In genomic region chr1:50047916-50048694, GRCh38 we compare ENCODE assay signal across 12 cellular contexts. TPM values are rescaled to one million over a fixed set of nuclear protein-coding genes. Genes with fewer than 3 reads are reported as not detected.
DNase-seq lines count a peak whose midpoint lies in the region; ATAC-seq and TF ChIP-seq lines count a peak whose summit lies in the region.
"Had no signal": no experiment of that assay in that cellular context is flagged by ENCODE, and none has a peak within 500 bp of the region (broad histone marks: within the 10 kb centered on the region; RNA-seq: fewer than 3 reads in every experiment).

No MANE protein-coding gene starts in this region.

- H3K4me1 Mint-ChIP-seq in activated naive CD8-positive, alpha-beta T cell treated with anti-CD3 and anti-CD28 coated beads, Interleukin-2, amount 50 U/mL, for 24 hours: no peaks in the 10 kb centered on the region
- H3K4me1 Mint-ChIP-seq: neural crest cell had no signal

- H3K36me3 Mint-ChIP-seq in activated naive CD8-positive, alpha-beta T cell treated with anti-CD3 and anti-CD28 coated beads, Interleukin-2, amount 50 U/mL, for 24 hours (ENCODE audit: low read depth): no peaks in the 10 kb centered on the region

- TF ChIP-seq CTCF in sigmoid colon (IDR thresholded peaks at IDR 0.05): no peak

- no peaks in the 10 kb centered on the region for H3K9me3 ChIP-seq in sigmoid colon

- no peaks in the 10 kb centered on the region for H3K36me3 ChIP-seq in sigmoid colon

- no peak for TF ChIP-seq EP300 in sigmoid colon (IDR thresholded peaks at IDR 0.05)

- DNase-seq in DMS79 treated with DMSO at 0.1 percent for 48 hours (lab: John Stamatoyannopoulos, UW) (peak; percentile 13), DMS79 (lab: John Stamatoyannopoulos, UW) (no peak), left ventricle myocardium superior (peak; percentile 33), sigmoid colon (peak; percentile 60), NCI-H1694 treated with DMSO at 0.1 percent for 48 hours (lab: John Stamatoyannopoulos, UW) (no peak), kidney glomerular epithelial cell (lab: John Stamatoyannopoulos, UW) (no peak), erythroblast (lab: John Stamatoyannopoulos, UW) (no peak)
- DNase-seq in activated naive CD8-positive, alpha-beta T cell treated with anti-CD3 and anti-CD28 coated beads, Interleukin-2, amount 50 U/mL, for 24 hours: peak; percentile 3
- DNase-seq: Karpas-422 had no signal

- H3K9me3 Mint-ChIP-seq in activated naive CD8-positive, alpha-beta T cell treated with anti-CD3 and anti-CD28 coated beads, Interleukin-2, amount 50 U/mL, for 24 hours: no peaks in the 10 kb centered on the region

- TF ChIP-seq POLR2A in sigmoid colon (IDR thresholded peaks at IDR 0.05) (no peak), erythroblast (IDR thresholded peaks at IDR 0.05; ENCODE audit: low read length) (no peak)

- H3K4me3 Mint-ChIP-seq in activated naive CD8-positive, alpha-beta T cell treated with anti-CD3 and anti-CD28 coated beads, Interleukin-2, amount 50 U/mL, for 24 hours: no peak overlapping the region
- H3K4me3 Mint-ChIP-seq: neural crest cell had no signal

- H3K27me3 ChIP-seq in sigmoid colon: peaks cover 8 to 50% (median 14%) of the 10 kb centered on the region in 3 donors

- WGBS in sigmoid colon, 2 donors: 5 to 15% methylated on average over 72 of the region's 72 CpGs

- peaks cover 0 to 6% (median 2%) of the 10 kb centered on the region in 4 donors for H3K4me1 ChIP-seq in sigmoid colon

- H3K27ac Mint-ChIP-seq in activated naive CD8-positive, alpha-beta T cell treated with anti-CD3 and anti-CD28 coated beads, Interleukin-2, amount 50 U/mL, for 24 hours: no peak overlapping the region

- intact Hi-C loops in left ventricle myocardium superior (cut with micrococcal nuclease): no loop called here
- intact Hi-C loops in sigmoid colon (cut with DNase I): no loop called here

- no peak overlapping the region for H3K27ac ChIP-seq in sigmoid colon

- no peak for ATAC-seq in activated naive CD8-positive, alpha-beta T cell treated with anti-CD3 and anti-CD28 coated beads, Interleukin-2, amount 50 U/mL, for 24 hours
- no peak for ATAC-seq in left ventricle myocardium superior
- ATAC-seq: GM12878, HCT116 had no signal

- peaks cover 30% of the 10 kb centered on the region for H3K27me3 Mint-ChIP-seq in activated naive CD8-positive, alpha-beta T cell treated with anti-CD3 and anti-CD28 coated beads, Interleukin-2, amount 50 U/mL, for 24 hours

- peak overlapping the region in 2 of 4 donors; percentile 6 to 17 for H3K4me3 ChIP-seq in sigmoid colon
- H3K4me3 ChIP-seq: GM12878 had no signal

RNA-seq across cellular contexts. Expression of gene AGBL4, which starts 24.4 kb away (rescaled TPM):
- total RNA-seq in left ventricle myocardium superior (0.50 TPM), sigmoid colon (under 1 TPM in 2 of 4 donors, not detected in 2; 0.16 to 0.36 TPM)
- polyA plus RNA-seq in sigmoid colon: under 1 TPM in 1 of 3 donors, not detected in 2; 0.09 TPM
- total RNA-seq: GM12878 had no signal

Comparison
In these comparisons a context has a peak if more than half of its experiments do, and no peak if none do; other contexts are left out.
1. DNase-seq: peak in DMS79 treated with DMSO at 0.1 percent for 48 hours (single experiment), activated naive CD8-positive, alpha-beta T cell treated with anti-CD3 and anti-CD28 coated beads, Interleukin-2, amount 50 U/mL, for 24 hours (single experiment), left ventricle myocardium superior (single experiment) and sigmoid colon (single experiment); none in DMS79 (single experiment), NCI-H1694 treated with DMSO at 0.1 percent for 48 hours (single experiment), kidney glomerular epithelial cell (single experiment) and erythroblast (0 of 2).